ENCODE assay signal across 26 cellular contexts in the genomic region with DNA sequence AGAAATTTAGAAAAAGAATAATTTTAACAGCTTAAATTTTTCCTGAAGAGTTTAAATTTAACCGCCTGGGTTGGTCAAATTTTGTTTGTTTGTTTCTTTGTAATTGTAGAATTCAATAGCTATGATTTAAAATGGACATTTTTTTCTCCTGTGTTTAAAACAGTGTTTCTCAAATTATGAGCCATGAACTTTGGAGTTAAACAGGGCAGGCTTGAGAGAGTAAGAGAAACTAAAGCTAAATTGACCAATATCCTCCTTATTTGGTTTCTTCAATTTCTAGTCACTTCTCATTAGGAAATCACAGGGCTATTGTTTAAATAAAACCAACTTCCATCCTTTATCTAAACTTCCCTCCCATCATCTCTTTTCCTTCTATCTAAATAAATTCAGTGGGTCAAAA.
"Had no signal": no experiment of that assay in that cellular context is flagged by ENCODE, and none has a peak within 500 bp of the region (broad histone marks: within the 10 kb centered on the region; RNA-seq: fewer than 3 reads in every experiment).

No MANE protein-coding gene starts in this region.

- H3K4me3 ChIP-seq: body of pancreas, gastrocnemius medialis, spleen, thyroid gland, upper lobe of right lung had no signal

- FAIRE-seq: colon, endothelial cell of umbilical vein had no signal

- ATAC-seq: activated CD8-positive, alpha-beta memory T cell treated with anti-CD3 and anti-CD28 coated beads, Interleukin-2, amount 10 ng/mL, durations not matched to agents 7 days and 5 days; body of pancreas; esophagus mucosa; gastrocnemius medialis; left cardiac atrium; sciatic nerve; stimulated activated naive CD8-positive, alpha-beta T cell treated with anti-CD3 and anti-CD28 coated beads, Interleukin-15, Interleukin-2, amounts not matched to agents 100 U/mL and 50 U/mL, for 24 hours; upper lobe of right lung had no signal

- H3K27me3 ChIP-seq: body of pancreas, gastrocnemius medialis, thyroid gland, upper lobe of right lung had no signal

- H3K36me3 Mint-ChIP-seq: activated CD8-positive, alpha-beta memory T cell treated with anti-CD3 and anti-CD28 coated beads, Interleukin-2, amount 10 ng/mL, durations not matched to agents 7 days and 5 days; activated naive CD4-positive, alpha-beta T cell treated with anti-CD3 and anti-CD28 coated beads, Interleukin-2, amount 10 ng/mL, durations not matched to agents 7 days and 5 days; memory B cell had no signal

- H3K4me3 Mint-ChIP-seq: activated CD4-positive, alpha-beta memory T cell treated with anti-CD3 and anti-CD28 coated beads, Interleukin-2, amount 10 ng/mL, durations not matched to agents 7 days and 5 days; activated CD8-positive, alpha-beta memory T cell treated with anti-CD3 and anti-CD28 coated beads, Interleukin-2, amount 10 ng/mL, durations not matched to agents 7 days and 5 days; activated naive CD4-positive, alpha-beta T cell treated with anti-CD3 and anti-CD28 coated beads, Interleukin-2, amount 10 ng/mL, durations not matched to agents 7 days and 5 days; memory B cell; nephron had no signal

- H3K9me3 ChIP-seq: body of pancreas, gastrocnemius medialis, neutrophil, spleen, thyroid gland, upper lobe of right lung had no signal

- H2AFZ ChIP-seq: parathyroid adenoma had no signal

- H3K9me3 Mint-ChIP-seq: activated CD4-positive, alpha-beta memory T cell treated with anti-CD3 and anti-CD28 coated beads, Interleukin-2, amount 10 ng/mL, durations not matched to agents 7 days and 5 days; activated naive CD4-positive, alpha-beta T cell treated with anti-CD3 and anti-CD28 coated beads, Interleukin-2, amount 10 ng/mL, durations not matched to agents 7 days and 5 days; memory B cell; nephron had no signal

- H3K27ac Mint-ChIP-seq: activated CD4-positive, alpha-beta memory T cell treated with anti-CD3 and anti-CD28 coated beads, Interleukin-2, amount 10 ng/mL, durations not matched to agents 7 days and 5 days; activated CD8-positive, alpha-beta memory T cell treated with anti-CD3 and anti-CD28 coated beads, Interleukin-2, amount 10 ng/mL, durations not matched to agents 7 days and 5 days; activated naive CD4-positive, alpha-beta T cell treated with anti-CD3 and anti-CD28 coated beads, Interleukin-2, amount 10 ng/mL, durations not matched to agents 7 days and 5 days; memory B cell; nephron had no signal

- H3K4me1 Mint-ChIP-seq: activated naive CD4-positive, alpha-beta T cell treated with anti-CD3 and anti-CD28 coated beads, Interleukin-2, amount 10 ng/mL, durations not matched to agents 7 days and 5 days; memory B cell; nephron had no signal

- DNase-seq: activated CD4-positive, alpha-beta memory T cell treated with anti-CD3 and anti-CD28 coated beads, Interleukin-2, amount 10 ng/mL, durations not matched to agents 7 days and 5 days; activated CD4-positive, alpha-beta T cell treated with anti-CD3 and anti-CD28 coated beads for 48 hours; activated CD8-positive, alpha-beta memory T cell treated with anti-CD3 and anti-CD28 coated beads, Interleukin-2, amount 10 ng/mL, durations not matched to agents 7 days and 5 days; activated effector memory CD4-positive, alpha-beta T cell treated with anti-CD3 and anti-CD28 coated beads, Interleukin-2, amount 50 U/mL, for 16 hours; activated naive CD4-positive, alpha-beta T cell treated with anti-CD3 and anti-CD28 coated beads, Interleukin-2, amount 10 ng/mL, durations not matched to agents 7 days and 5 days; activated T-cell treated with anti-CD3 and anti-CD28 coated beads for 4 hours; body of pancreas; central memory CD4-positive, alpha-beta T cell; effector memory CD4-positive, alpha-beta T cell; gastrocnemius medialis; islet precursor cell; left cardiac atrium; spleen; stimulated activated CD4-positive, alpha-beta T cell treated with anti-CD3 and anti-CD28 coated beads, Interleukin-4, amount 100 ng/mL, for 1 hour; stimulated activated naive CD8-positive, alpha-beta T cell treated with anti-CD3 and anti-CD28 coated beads, Interleukin-15, Interleukin-2, amounts not matched to agents 100 U/mL and 50 U/mL, for 24 hours; T-helper 2 cell; thyroid gland; upper lobe of right lung had no signal

- H3K4me1 ChIP-seq: gastrocnemius medialis, parathyroid adenoma, spleen, thyroid gland, upper lobe of right lung had no signal

- H3K36me3 ChIP-seq: neutrophil, spleen, thyroid gland had no signal

- H3K27ac ChIP-seq: body of pancreas, gastrocnemius medialis, neutrophil, parathyroid adenoma, spleen, thyroid gland, upper lobe of right lung had no signal

- H3K9ac ChIP-seq: parathyroid adenoma had no signal
